1 cellular context compared by ENCODE assay signal in genomic region chr7:95324396-95324795, GRCh38.
TF ChIP-seq lines count a peak whose summit lies in the region.

Gene PON1 (minus strand): TSS chr7:95324532. CDS start chr7:95324475, 57 bp downstream.

TF ChIP-seq in GM12878, 131 proteins besides CTCF, POLR2A, EP300 and RAD21 (continued from another document):
- no peak for TF ChIP-seq ZBTB4 (CRISPR knock-in tag; IDR thresholded peaks at IDR 0.05)
- TF ChIP-seq HDAC6 (IDR thresholded peaks at IDR 0.05; ENCODE audit: unreplicated experiment), result no peak
- TF ChIP-seq TCF3 (IDR thresholded peaks at IDR 0.05; ENCODE audit: borderline replicate concordance, insufficient read depth, low read depth, low read length), result 0 out of 2 replicates have a peak, but pooled peaks have one; percentile 46
- TF ChIP-seq BCL3 (IDR thresholded peaks at IDR 0.05; ENCODE audit: borderline replicate concordance, insufficient read depth, low read depth, low read length, poor library complexity, severe bottlenecking), result no peak
- no peak for TF ChIP-seq ELK1 (IDR thresholded peaks at IDR 0.05; ENCODE audit: low read depth, low read length)
- TF ChIP-seq STAT3 (IDR thresholded peaks at IDR 0.05; ENCODE audit: low read depth, low read length), result no peak
- no peak for TF ChIP-seq SREBF2 (IDR thresholded peaks at IDR 0.05; ENCODE audit: low read length)
- TF ChIP-seq RUNX3 (IDR thresholded peaks at IDR 0.05; ENCODE audit: low read length), result peak; percentile 86
